In genomic region chr1:161165742-161166668, GRCh38 we compare ENCODE assay signal across 8 cellular contexts. TPM values are rescaled to one million over a fixed set of nuclear protein-coding genes. Genes with fewer than 3 reads are reported as not detected.
DNase-seq lines count a peak whose midpoint lies in the region; ATAC-seq and TF ChIP-seq lines count a peak whose summit lies in the region.

Gene PPOX, plus strand, starts transcription at chr1:161166426. Its CDS starts 422 bp downstream, at chr1:161166848.

- intact Hi-C loops in dendritic cell treated with granulocyte-macrophage colony-stimulating factor and Interleukin-4, amounts not matched to agents 40 ng/mL and 50 ng/mL, for 4 days (cut with micrococcal nuclease), result no loop called here
- intact Hi-C loops in left lung (cut with DNase I), result no loop called here

- H3K27me3 Mint-ChIP-seq in dendritic cell treated with granulocyte-macrophage colony-stimulating factor and Interleukin-4, amounts not matched to agents 40 ng/mL and 50 ng/mL, for 4 days, result no peaks in the 10 kb centered on the region

- peak within 1 kb of the TSS; percentile 88 to 96 for H3K27ac ChIP-seq in left lung

- peak; percentile 97 for DNase-seq in CD1c-positive myeloid dendritic cell (ENCODE audit: extremely low spot score)
- DNase-seq in NCI-H748 (lab: John Stamatoyannopoulos, UW; ENCODE audit: unreplicated experiment), result peak; percentile 99
- peak; percentile 89 for DNase-seq in activated CD4-positive, alpha-beta T cell treated with anti-CD3 and anti-CD28 coated beads, Interleukin-2, amount 50 U/mL, for 1 hour
- peak; percentile 96 to 97 for DNase-seq in left lung
- peak; percentile 80 to 86 for DNase-seq in stimulated activated CD4-positive, alpha-beta T cell treated with anti-CD3 and anti-CD28 coated beads, Interleukin-2, amount 100 ng/mL, for 48 hours

- H3K36me3 ChIP-seq in left lung, result peaks cover 0 to 58% of the 10 kb centered on the region in 2 donors

- H3K27ac Mint-ChIP-seq in dendritic cell treated with granulocyte-macrophage colony-stimulating factor and Interleukin-4, amounts not matched to agents 40 ng/mL and 50 ng/mL, for 4 days, result peak within 1 kb of the TSS; percentile 96

- peaks cover 71% of the 10 kb centered on the region for H3K4me1 Mint-ChIP-seq in dendritic cell treated with granulocyte-macrophage colony-stimulating factor and Interleukin-4, amounts not matched to agents 40 ng/mL and 50 ng/mL, for 4 days (ENCODE audit: low read depth)

- no peaks in the 10 kb centered on the region for H3K27me3 ChIP-seq in left lung

- no peaks in the 10 kb centered on the region for H3K9me3 ChIP-seq in left lung

- no peaks in the 10 kb centered on the region for H3K9me3 Mint-ChIP-seq in dendritic cell treated with granulocyte-macrophage colony-stimulating factor and Interleukin-4, amounts not matched to agents 40 ng/mL and 50 ng/mL, for 4 days

- H3K4me3 ChIP-seq in left lung, result peak within 1 kb of the TSS; percentile 62 to 73

- peak within 1 kb of the TSS; percentile 91 for H3K4me3 Mint-ChIP-seq in dendritic cell treated with granulocyte-macrophage colony-stimulating factor and Interleukin-4, amounts not matched to agents 40 ng/mL and 50 ng/mL, for 4 days

- H3K36me3 Mint-ChIP-seq in dendritic cell treated with granulocyte-macrophage colony-stimulating factor and Interleukin-4, amounts not matched to agents 40 ng/mL and 50 ng/mL, for 4 days (ENCODE audit: low read depth), result peaks cover 79% of the 10 kb centered on the region

- ATAC-seq in GM19372 (IDR thresholded peaks at IDR 0.05; ENCODE audit: low read depth, unreplicated experiment) (peak; percentile 89), HG03558 (IDR thresholded peaks at IDR 0.05; ENCODE audit: extremely low read depth, unreplicated experiment) (peak; percentile 83), left lung (peak; percentile 95)

- peaks cover 4 to 32% of the 10 kb centered on the region in 2 donors for H3K4me1 ChIP-seq in left lung

- peak in 1 of 2 donors; percentile 35 for TF ChIP-seq CTCF in left lung (IDR thresholded peaks at IDR 0.05)

RNA-seq across cellular contexts. Expression of gene PPOX, which starts in this region (rescaled TPM):
- 10 to 100 TPM; 15.2 to 18.7 TPM for total RNA-seq in left lung

Comparison
In these comparisons a context has a peak if more than half of its experiments do, and no peak if none do; other contexts are left out.
1. Peak in every context shown above with its lines: DNase-seq, ATAC-seq, H3K4me3 ChIP-seq and H3K27ac ChIP-seq.